Comparison of ENCODE assay signal across 10 cellular contexts in genomic region chrX:20029728-20030127, GRCh38. TPM values are rescaled to one million over a fixed set of nuclear protein-coding genes. Genes with fewer than 3 reads are reported as not detected.
DNase-seq lines count a peak whose midpoint lies in the region; ATAC-seq, FAIRE-seq and TF ChIP-seq lines count a peak whose summit lies in the region.
"Had no signal": no experiment of that assay in that cellular context is flagged by ENCODE, and none has a peak within 500 bp of the region (broad histone marks: within the 10 kb centered on the region; RNA-seq: fewer than 3 reads in every experiment).

No MANE protein-coding gene starts in this region.

- intact Hi-C loops in stomach (cut with DNase I; ENCODE audit: low total_unique reads) = no loop called here

- H3K27ac ChIP-seq in KMS-11 (peak overlapping the region; percentile 58), stomach (peak overlapping the region in 4 of 5 donors; percentile 55 to 72 (median 61))

- no peak for FAIRE-seq in bronchial epithelial cell (lab: Jason Lieb, UNC)
- FAIRE-seq: keratinocyte had no signal

- H3K79me2 ChIP-seq in KMS-11 (ENCODE audit: insufficient read depth, low read depth) = no peaks in the 10 kb centered on the region

- TF ChIP-seq POLR2A in stomach (IDR thresholded peaks at IDR 0.05) = no peak

- H3K27me3 ChIP-seq in KMS-11 (ENCODE audit: insufficient read depth, low read depth) (no peaks in the 10 kb centered on the region), bronchial epithelial cell (ENCODE audit: control insufficient read depth, insufficient read depth, low read length) (no peaks in the 10 kb centered on the region), stomach (no peaks in the 10 kb centered on the region)

- H3K36me3 ChIP-seq in KMS-11 (ENCODE audit: insufficient read depth) (no peaks in the 10 kb centered on the region), bronchial epithelial cell (ENCODE audit: control insufficient read depth, insufficient read depth, low read length) (no peaks in the 10 kb centered on the region), stomach (peaks cover 0 to 4% (median 0%) of the 10 kb centered on the region in 4 donors)

- H3K4me3 ChIP-seq in KMS-11 (IDR thresholded peaks at IDR 0.05; ENCODE audit: insufficient read depth, low read depth, low read length) (no peak overlapping the region), bronchial epithelial cell (ENCODE audit: low read depth, low read length) (no peak overlapping the region), stomach (no peak overlapping the region)

- WGBS in stomach, 5 donors = 15 to 31% (median 20%) methylated on average over 2 of the region's 2 CpGs

- no peak for TF ChIP-seq EP300 in stomach (IDR thresholded peaks at IDR 0.05)

- no peak overlapping the region for H3K9ac ChIP-seq in KMS-11

- ATAC-seq in HG03439 (IDR thresholded peaks at IDR 0.05; ENCODE audit: unreplicated experiment) = no peak

- TF ChIP-seq CTCF in KMS-11 (conservative IDR thresholded peaks at IDR 0.05; ENCODE audit: low read depth, low read length) = no peak
- no peak for TF ChIP-seq CTCF in bronchial epithelial cell (IDR thresholded peaks at IDR 0.05; ENCODE audit: insufficient read depth, low read length, severe bottlenecking)
- no peak for TF ChIP-seq CTCF in stomach (IDR thresholded peaks at IDR 0.05)

- H4K20me1 ChIP-seq in KMS-11 (ENCODE audit: insufficient read depth) = no peaks in the 10 kb centered on the region

- peak overlapping the region; percentile 88 for H3K4me2 ChIP-seq in KMS-11

- no peaks in the 10 kb centered on the region for H3K9me3 ChIP-seq in stomach

- DNase-seq in NCI-H146 (lab: John Stamatoyannopoulos, UW) (peak; percentile 2), NCI-H146 treated with DMSO at 0.1 percent for 48 hours (lab: John Stamatoyannopoulos, UW; ENCODE audit: unreplicated experiment) (no peak), bronchial epithelial cell (ENCODE audit: low read depth) (peak; percentile 2), stomach (peak; percentile 70), MV-4-11 (lab: John Stamatoyannopoulos, UW) (no peak), superior temporal gyrus (ENCODE audit: extremely low spot score) (no peak)
- DNase-seq: SHP77 had no signal

- H3K4me1 ChIP-seq in KMS-11 (ENCODE audit: low read depth, poor library complexity, severe bottlenecking) (peaks cover 26% of the 10 kb centered on the region), stomach (peaks cover 0 to 12% (median 0%) of the 10 kb centered on the region in 4 donors)

- H2AFZ ChIP-seq in KMS-11 (ENCODE audit: low read depth) = peak overlapping the region; percentile 49; the same call in 1 of the 2 replicates

RNA-seq across cellular contexts. Expression of gene BCLAF3, which starts 38.9 kb away (rescaled TPM):
- total RNA-seq in bronchial epithelial cell (3.4 and 5.6 TPM in 2 replicates), stomach (10 to 100 TPM in 3 of 5 donors, 1 to 10 TPM in 2; 5.9 to 28.6 (median 22.0) TPM)
- 1 to 10 TPM; 1.2 to 3.8 (median 2.4) TPM for polyA plus RNA-seq in stomach

Comparison
In these comparisons a context has a peak if more than half of its experiments do, and no peak if none do; other contexts are left out.
1. DNase-seq: peak in NCI-H146 (single experiment), bronchial epithelial cell (single experiment) and stomach (single experiment); none in NCI-H146 treated with DMSO at 0.1 percent for 48 hours (single experiment), MV-4-11 (single experiment) and superior temporal gyrus (single experiment).